In genomic region chr11:44615913-44616806, GRCh38 we compare ENCODE assay signal across 13 cellular contexts. TPM values are rescaled to one million over a fixed set of nuclear protein-coding genes. Genes with fewer than 3 reads are reported as not detected.
DNase-seq lines count a peak whose midpoint lies in the region; ATAC-seq and TF ChIP-seq lines count a peak whose summit lies in the region.
"Had no signal": no experiment of that assay in that cellular context is flagged by ENCODE, and none has a peak within 500 bp of the region (broad histone marks: within the 10 kb centered on the region; RNA-seq: fewer than 3 reads in every experiment).

No MANE protein-coding gene starts in this region.

- H3K4me1 ChIP-seq in right atrium auricular region (peaks cover 0 to 48% of the 10 kb centered on the region in 2 donors), aorta (ENCODE audit: control insufficient read depth in 1 of 2, insufficient read depth in 2 of 2, low read length in 2 of 2) (no peaks in the 10 kb centered on the region)

- no peak for ATAC-seq in Right ventricle myocardium superior (ENCODE audit: poor library complexity)
- ATAC-seq in left colon = no peak
- ATAC-seq in aorta (ENCODE audit: low FRiP score) = no peak
- ATAC-seq in GM21825 (IDR thresholded peaks at IDR 0.05; ENCODE audit: unreplicated experiment) = no peak

- H3K9me3 ChIP-seq in right atrium auricular region (no peaks in the 10 kb centered on the region), aorta (ENCODE audit: control insufficient read depth, low read length) (no peaks in the 10 kb centered on the region)

- H3K4me3 Mint-ChIP-seq in activated T-helper 1 cell treated with anti-CD3 and anti-CD28 coated beads, Interleukin-12 subunit alpha, Interleukin-12 subunit beta, Interleukin-2, Interleukin-4 antibody, amounts not matched to agents 30 ng/mL and 10 ng/mL and 1 ng/mL, durations not matched to agents 14 hours and 24 hours and 36 hours = no peak overlapping the region
- H3K4me3 Mint-ChIP-seq: endodermal cell, GM23338, nephron progenitor cell had no signal

- H3K4me1 Mint-ChIP-seq in activated T-helper 1 cell treated with anti-CD3 and anti-CD28 coated beads, Interleukin-12 subunit alpha, Interleukin-12 subunit beta, Interleukin-2, Interleukin-4 antibody, amounts not matched to agents 30 ng/mL and 10 ng/mL and 1 ng/mL, durations not matched to agents 14 hours and 24 hours and 36 hours (ENCODE audit: low read depth) = peaks cover 52% of the 10 kb centered on the region
- H3K4me1 Mint-ChIP-seq: endodermal cell had no signal

- TF ChIP-seq CTCF in right atrium auricular region (IDR thresholded peaks at IDR 0.05) (no peak), foreskin fibroblast (IDR thresholded peaks at IDR 0.05; ENCODE audit: low read depth, low read length) (no peak)

- H3K27ac ChIP-seq in right atrium auricular region (no peak overlapping the region), aorta (ENCODE audit: low read depth in 1 of 2, low read length in 2 of 2) (no peak overlapping the region)
- H3K27ac ChIP-seq: brain microvascular endothelial cell had no signal

- H3K27me3 ChIP-seq in right atrium auricular region = no peaks in the 10 kb centered on the region
- H3K27me3 ChIP-seq in aorta (ENCODE audit: control insufficient read depth in 1 of 2, insufficient read depth in 2 of 2, low read length in 1 of 2) = no peaks in the 10 kb centered on the region
- H3K27me3 ChIP-seq: brain microvascular endothelial cell had no signal

- peaks cover 46% of the 10 kb centered on the region for H3K36me3 Mint-ChIP-seq in activated T-helper 1 cell treated with anti-CD3 and anti-CD28 coated beads, Interleukin-12 subunit alpha, Interleukin-12 subunit beta, Interleukin-2, Interleukin-4 antibody, amounts not matched to agents 30 ng/mL and 10 ng/mL and 1 ng/mL, durations not matched to agents 14 hours and 24 hours and 36 hours (ENCODE audit: low read depth)

- no peaks in the 10 kb centered on the region for H3K9me3 Mint-ChIP-seq in activated T-helper 1 cell treated with anti-CD3 and anti-CD28 coated beads, Interleukin-12 subunit alpha, Interleukin-12 subunit beta, Interleukin-2, Interleukin-4 antibody, amounts not matched to agents 30 ng/mL and 10 ng/mL and 1 ng/mL, durations not matched to agents 14 hours and 24 hours and 36 hours
- H3K9me3 Mint-ChIP-seq: endodermal cell, GM23338, nephron progenitor cell had no signal

- intact Hi-C loops in Right ventricle myocardium superior (cut with DNase I) (loop anchor here (2.0 kb wide), 1 partner anchor 59 kb away; no protein-coding TSS in a partner anchor), left colon (cut with DNase I, micrococcal nuclease) (loop anchor here (1.0 to 5.0 kb wide), 3 partner anchors 59 to 296 kb away; no protein-coding TSS in a partner anchor), aorta (cut with DNase I) (no loop called here)
- intact Hi-C loops in activated T-helper 1 cell treated with anti-CD3 and anti-CD28 coated beads, Interleukin-12 subunit alpha, Interleukin-12 subunit beta, Interleukin-2, Interleukin-4 antibody, amounts not matched to agents 30 ng/mL and 10 ng/mL and 1 ng/mL, durations not matched to agents 14 hours and 24 hours and 36 hours (cut with micrococcal nuclease) = no loop called here

- peak overlapping the region; percentile 48 for H3K27ac Mint-ChIP-seq in activated T-helper 1 cell treated with anti-CD3 and anti-CD28 coated beads, Interleukin-12 subunit alpha, Interleukin-12 subunit beta, Interleukin-2, Interleukin-4 antibody, amounts not matched to agents 30 ng/mL and 10 ng/mL and 1 ng/mL, durations not matched to agents 14 hours and 24 hours and 36 hours
- H3K27ac Mint-ChIP-seq: endodermal cell, GM23338, nephron progenitor cell had no signal

- no peaks in the 10 kb centered on the region for H3K27me3 Mint-ChIP-seq in activated T-helper 1 cell treated with anti-CD3 and anti-CD28 coated beads, Interleukin-12 subunit alpha, Interleukin-12 subunit beta, Interleukin-2, Interleukin-4 antibody, amounts not matched to agents 30 ng/mL and 10 ng/mL and 1 ng/mL, durations not matched to agents 14 hours and 24 hours and 36 hours (ENCODE audit: insufficient read depth)

- H3K4me3 ChIP-seq in right atrium auricular region = no peak overlapping the region
- no peak overlapping the region for H3K4me3 ChIP-seq in aorta (ENCODE audit: low read length in 2 of 2)
- no peak overlapping the region for H3K4me3 ChIP-seq in foreskin fibroblast (ENCODE audit: low read depth in 1 of 2, low read length in 2 of 2)
- H3K4me3 ChIP-seq: GM23338, lung had no signal

- DNase-seq in Right ventricle myocardium superior = peak; percentile 18
- no peak for DNase-seq in right atrium auricular region (ENCODE audit: low spot score)
- DNase-seq in activated T-helper 1 cell treated with anti-CD3 and anti-CD28 coated beads, Interleukin-12 subunit alpha, Interleukin-12 subunit beta, Interleukin-2, Interleukin-4 antibody, amounts not matched to agents 30 ng/mL and 10 ng/mL and 1 ng/mL, durations not matched to agents 14 hours and 24 hours and 36 hours (ENCODE audit: low spot score) = no peak
- DNase-seq in left colon = peak; percentile 5 to 7
- DNase-seq in aorta = peak; percentile 23 to 51
- no peak for DNase-seq in HCEC 1CT
- no peak for DNase-seq in foreskin fibroblast

- WGBS in aorta, 2 donors = 89 to 92% methylated on average over 15 of the region's 15 CpGs

- H3K36me3 ChIP-seq in right atrium auricular region (no peaks in the 10 kb centered on the region), aorta (ENCODE audit: control insufficient read depth in 1 of 2, insufficient read depth in 2 of 2, low read length in 1 of 2) (no peaks in the 10 kb centered on the region)

RNA-seq across cellular contexts. Expression of gene CD82, which starts 50.7 kb away (rescaled TPM):
- total RNA-seq in Right ventricle myocardium superior = 54.6 TPM
- 10 to 100 TPM in 1 of 2 donors, 1 to 10 TPM in 1; 6.8 to 17.7 TPM for total RNA-seq in right atrium auricular region
- total RNA-seq in activated T-helper 1 cell treated with anti-CD3 and anti-CD28 coated beads, Interleukin-12 subunit alpha, Interleukin-12 subunit beta, Interleukin-2, Interleukin-4 antibody, amounts not matched to agents 30 ng/mL and 10 ng/mL and 1 ng/mL, durations not matched to agents 14 hours and 24 hours and 36 hours = 499 and 500 TPM in 2 replicates
- total RNA-seq in left colon = 10 to 100 TPM; 30.0 to 36.1 TPM
- 10 to 100 TPM; 44.1 to 64.6 TPM for total RNA-seq in aorta
- 10 to 100 TPM; 21.0 to 48.2 TPM for polyA plus RNA-seq in aorta

Comparison
In these comparisons a context has a peak if more than half of its experiments do, and no peak if none do; other contexts are left out.
1. DNase-seq: peak in Right ventricle myocardium superior (single experiment), left colon (2 of 2) and aorta (2 of 2); none in right atrium auricular region (single experiment), activated T-helper 1 cell treated with anti-CD3 and anti-CD28 coated beads, Interleukin-12 subunit alpha, Interleukin-12 subunit beta, Interleukin-2, Interleukin-4 antibody, amounts not matched to agents 30 ng/mL and 10 ng/mL and 1 ng/mL, durations not matched to agents 14 hours and 24 hours and 36 hours (single experiment), HCEC 1CT (single experiment) and foreskin fibroblast (0 of 2).
2. intact Hi-C loops: an anchor here in Right ventricle myocardium superior (2.0 kb wide) and left colon (1.0 to 5.0 kb wide); none called in activated T-helper 1 cell treated with anti-CD3 and anti-CD28 coated beads, Interleukin-12 subunit alpha, Interleukin-12 subunit beta, Interleukin-2, Interleukin-4 antibody, amounts not matched to agents 30 ng/mL and 10 ng/mL and 1 ng/mL, durations not matched to agents 14 hours and 24 hours and 36 hours and aorta.